13 cellular contexts compared by ENCODE assay signal in the genomic region with DNA sequence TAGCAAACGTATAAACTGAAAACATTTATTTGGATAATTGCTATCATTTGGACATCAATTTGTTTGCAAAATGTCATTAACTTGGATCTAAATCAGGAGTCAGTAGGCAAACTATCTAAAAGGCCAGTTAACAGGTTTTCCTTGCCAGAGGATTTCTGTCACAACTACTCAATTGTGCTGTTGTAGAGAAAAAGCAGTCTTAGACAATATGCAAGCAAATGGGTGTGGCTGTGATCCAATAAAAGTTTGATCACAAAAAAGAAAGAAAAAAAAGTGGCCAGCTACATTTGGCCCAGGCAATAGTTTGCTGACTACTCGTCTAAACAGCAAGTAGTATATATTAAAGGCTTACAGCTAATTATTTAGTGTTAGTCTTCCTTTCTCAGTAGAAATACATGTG.
DNase-seq lines count a peak whose midpoint lies in the region; ATAC-seq and TF ChIP-seq lines count a peak whose summit lies in the region.
"Had no signal": no experiment of that assay in that cellular context is flagged by ENCODE, and none has a peak within 500 bp of the region (broad histone marks: within the 10 kb centered on the region; RNA-seq: fewer than 3 reads in every experiment).

No MANE protein-coding gene starts in this region.

- H3K4me1 ChIP-seq in right cardiac atrium (ENCODE audit: control insufficient read depth, insufficient read depth, low read length) (peaks cover 2% of the 10 kb centered on the region), suprapubic skin (peaks cover 16% of the 10 kb centered on the region)

- H3K4me3 ChIP-seq in right cardiac atrium (ENCODE audit: low read length) (no peak overlapping the region), suprapubic skin (no peak overlapping the region)

- no peak for TF ChIP-seq CTCF in VCaP (conservative IDR thresholded peaks at IDR 0.05)
- no peak for TF ChIP-seq CTCF in suprapubic skin (IDR thresholded peaks at IDR 0.05)
- TF ChIP-seq CTCF in CD14-positive monocyte (IDR thresholded peaks at IDR 0.05): no peak

- DNase-seq in Right ventricle myocardium superior: no peak
- no peak for DNase-seq in left cardiac atrium
- DNase-seq in right cardiac atrium: no peak
- no peak for DNase-seq in suprapubic skin (ENCODE audit: low spot score in 2 of 2)
- no peak for DNase-seq in CD14-positive monocyte (ENCODE audit: low spot score)
- DNase-seq in NCI-H526 (lab: John Stamatoyannopoulos, UW): no peak
- DNase-seq: CD4-positive, alpha-beta memory T cell; DMS79; GOT3; H9 had no signal

- WGBS in right cardiac atrium: 54% methylated on average over 2 of the region's 2 CpGs
- 59% methylated on average over 2 of the region's 2 CpGs for WGBS in suprapubic skin

- no peaks in the 10 kb centered on the region for H3K27me3 Mint-ChIP-seq in CD14-positive monocyte (ENCODE audit: low read depth in 3 of 3)
- H3K27me3 Mint-ChIP-seq: B cell had no signal

- no peaks in the 10 kb centered on the region for H3K27me3 ChIP-seq in right cardiac atrium (ENCODE audit: control insufficient read depth, insufficient read depth)
- no peaks in the 10 kb centered on the region for H3K27me3 ChIP-seq in suprapubic skin

- TF ChIP-seq POLR2A in suprapubic skin (IDR thresholded peaks at IDR 0.05): no peak

- H3K9me3 ChIP-seq in right cardiac atrium (ENCODE audit: control insufficient read depth, low read length): no peaks in the 10 kb centered on the region
- H3K9me3 ChIP-seq in suprapubic skin: no peaks in the 10 kb centered on the region

- intact Hi-C loops in Right ventricle myocardium superior (cut with DNase I): no loop called here
- intact Hi-C loops in left cardiac atrium (cut with DNase I): no loop called here
- intact Hi-C loops in right cardiac atrium (cut with DNase I): no loop called here
- intact Hi-C loops in CD14-positive monocyte (cut with micrococcal nuclease): no loop called here

- H3K27ac ChIP-seq in VCaP (peak overlapping the region; percentile 18), right cardiac atrium (ENCODE audit: low read length) (no peak overlapping the region), suprapubic skin (peak overlapping the region; percentile 35)

- H3K36me3 ChIP-seq in suprapubic skin: no peaks in the 10 kb centered on the region

- H3K9me3 Mint-ChIP-seq in CD14-positive monocyte: peaks cover 0 to 3% (median 0%) of the 10 kb centered on the region in 7 donors
- H3K9me3 Mint-ChIP-seq: H9 had no signal

- ATAC-seq in Right ventricle myocardium superior (ENCODE audit: poor library complexity) (peak; percentile 44), left cardiac atrium (no peak), right cardiac atrium (peak; percentile 52 to 55), GM18868 (IDR thresholded peaks at IDR 0.05; ENCODE audit: unreplicated experiment) (no peak)

- TF ChIP-seq EP300 in suprapubic skin (IDR thresholded peaks at IDR 0.05): no peak

- no peak overlapping the region for H3K4me3 Mint-ChIP-seq in CD14-positive monocyte
- H3K4me3 Mint-ChIP-seq: B cell; CD4-positive, alpha-beta memory T cell; H9 had no signal

- no peaks in the 10 kb centered on the region for H3K4me1 Mint-ChIP-seq in CD14-positive monocyte
- H3K4me1 Mint-ChIP-seq: B cell; CD4-positive, alpha-beta memory T cell had no signal

- H3K27ac Mint-ChIP-seq in CD14-positive monocyte: no peak overlapping the region
- H3K27ac Mint-ChIP-seq: B cell; CD4-positive, alpha-beta memory T cell; H9 had no signal

- H3K36me3 Mint-ChIP-seq in CD14-positive monocyte: no peaks in the 10 kb centered on the region
- H3K36me3 Mint-ChIP-seq: CD4-positive, alpha-beta memory T cell had no signal

Comparison
In these comparisons a context has a peak if more than half of its experiments do, and no peak if none do; other contexts are left out.
1. ATAC-seq: peak in Right ventricle myocardium superior (single experiment) and right cardiac atrium (2 of 2); none in left cardiac atrium (0 of 2) and GM18868 (single experiment).